23 cellular contexts compared by ENCODE assay signal in genomic region chr4:40570348-40571077, GRCh38.
"Had no signal": no experiment of that assay in that cellular context is flagged by ENCODE, and none has a peak within 500 bp of the region (broad histone marks: within the 10 kb centered on the region; RNA-seq: fewer than 3 reads in every experiment).

No MANE protein-coding gene starts in this region.

- H3K27ac Mint-ChIP-seq: effector memory CD8-positive, alpha-beta T cell; natural killer cell had no signal

- H3K4me1 Mint-ChIP-seq: neural crest cell had no signal

- H3K4me3 ChIP-seq: esophagus muscularis mucosa, gastroesophageal sphincter, mucosa of descending colon, ovary, right atrium auricular region, sigmoid colon, skin epidermis, stomach, thoracic aorta, transverse colon had no signal

- H3K4me3 Mint-ChIP-seq: effector memory CD8-positive, alpha-beta T cell; natural killer cell; neural crest cell had no signal

- H3K27me3 ChIP-seq: esophagus muscularis mucosa, gastroesophageal sphincter, ovary, right atrium auricular region, sigmoid colon, stomach, transverse colon had no signal

- H3K36me3 Mint-ChIP-seq: natural killer cell had no signal

- DNase-seq: effector memory CD8-positive, alpha-beta T cell; glutamatergic neuron; islet precursor cell; mammary epithelial cell; mucosa of descending colon; natural killer cell; nucleus accumbens; ovary; sigmoid colon; stimulated activated CD4-positive, alpha-beta T cell treated with anti-CD3 and anti-CD28 coated beads, Interleukin-2, amount 100 ng/mL, for 24 hours; stimulated activated CD4-positive, alpha-beta T cell treated with anti-CD3 and anti-CD28 coated beads, Interleukin-4, amount 100 ng/mL, for 4 hours; stimulated activated naive CD4-positive, alpha-beta T cell; stomach; substantia nigra; transverse colon had no signal

- H3K9me3 Mint-ChIP-seq: effector memory CD8-positive, alpha-beta T cell; natural killer cell had no signal

- H3K36me3 ChIP-seq: esophagus muscularis mucosa, gastroesophageal sphincter, ovary, right atrium auricular region, sigmoid colon, stomach, thoracic aorta, transverse colon had no signal

- H3K4me1 ChIP-seq: esophagus muscularis mucosa, gastroesophageal sphincter, right atrium auricular region, sigmoid colon had no signal

- H3K27ac ChIP-seq: epithelial cell of prostate, esophagus muscularis mucosa, gastroesophageal sphincter, ovary, right atrium auricular region, sigmoid colon, skin epidermis, stomach, thoracic aorta, transverse colon had no signal

- H3K9me3 ChIP-seq: esophagus muscularis mucosa, gastroesophageal sphincter, mucosa of descending colon, ovary, right atrium auricular region, sigmoid colon, stomach, thoracic aorta, transverse colon had no signal

- ATAC-seq: effector memory CD8-positive, alpha-beta T cell; gastroesophageal sphincter; left lobe of liver; mucosa of descending colon; natural killer cell had no signal
